2 cellular contexts compared by ENCODE assay signal in genomic region chr6:35729349-35729678, GRCh38.
A peak's percentile ranks its signal among the peaks of the same experiment; 100 is the strongest.
TF ChIP-seq lines count a peak whose summit lies in the region.

No MANE protein-coding gene starts in this region.

TF ChIP-seq in HCT116, 20 proteins besides CTCF, POLR2A, EP300 and RAD21:
- TF ChIP-seq FOSL1 (IDR thresholded peaks at IDR 0.05; ENCODE audit: low read depth) (no peak), POLR2AphosphoS5 (IDR thresholded peaks at IDR 0.05; ENCODE audit: low read depth, low read length) (no peak), YY1 (IDR thresholded peaks at IDR 0.05; ENCODE audit: extremely low read depth, insufficient replicate concordance, low read depth, low read length) (no peak), EZH2 (IDR thresholded peaks at IDR 0.05) (no peak)

TF ChIP-seq in K562, 482 proteins besides CTCF, POLR2A, EP300 and RAD21:
- TF ChIP-seq TAF9B (IDR thresholded peaks at IDR 0.05; ENCODE audit: partially characterized antibody) = no peak
- TF ChIP-seq HDAC1 (IDR thresholded peaks at IDR 0.05) = peak in 1 of 2 experiments; percentile 36; a peak in 1 of 4 replicates
